In genomic region chr6:3117912-3118352, GRCh38 we compare ENCODE assay signal across 8 cellular contexts. TPM values are rescaled to one million over a fixed set of nuclear protein-coding genes. Genes with fewer than 3 reads are reported as not detected.
DNase-seq lines count a peak whose midpoint lies in the region; ATAC-seq and TF ChIP-seq lines count a peak whose summit lies in the region.

No MANE protein-coding gene starts in this region.

- no peaks in the 10 kb centered on the region for H3K27me3 ChIP-seq in gastrocnemius medialis

- H3K4me3 ChIP-seq in fibroblast of pulmonary artery (replicated peaks; ENCODE audit: low read depth, low read length) (peak overlapping the region; percentile 84), gastrocnemius medialis (peak overlapping the region; percentile 78 to 90 (median 82))

- peaks cover 13 to 14% of the 10 kb centered on the region in 2 donors for H3K4me1 ChIP-seq in gastrocnemius medialis

- H3K9me3 ChIP-seq in gastrocnemius medialis, result no peaks in the 10 kb centered on the region

- peaks cover 0 to 14% of the 10 kb centered on the region in 2 donors for H3K36me3 ChIP-seq in gastrocnemius medialis

- CTCF ChIA-PET in RWPE1 (lab: Yijun Ruan, JAX), result no interaction called here

- no peak for TF ChIP-seq POLR2A in gastrocnemius medialis (IDR thresholded peaks at IDR 0.05)

- peak; percentile 9 for ATAC-seq in GM19395 (IDR thresholded peaks at IDR 0.05; ENCODE audit: unreplicated experiment)
- peak in 1 of 2 donors; percentile 2 for ATAC-seq in gastrocnemius medialis
- no peak for ATAC-seq in GM21717 (IDR thresholded peaks at IDR 0.05; ENCODE audit: unreplicated experiment)
- no peak for ATAC-seq in HG02623 (IDR thresholded peaks at IDR 0.05; ENCODE audit: unreplicated experiment)

- in situ Hi-C loops in gastrocnemius medialis (cut with MboI; ENCODE audit: low sequenced_read_pairs in 4 of 4), result loop anchor here in 1 of 4 donors (25.0 kb wide), 2 partner anchors 619 to 894 kb away; a partner anchor contains a TSS

- no peak for DNase-seq in RWPE1 (ENCODE audit: low spot score)
- DNase-seq in fibroblast of pulmonary artery (ENCODE audit: low read depth), result no peak
- DNase-seq in gastrocnemius medialis, result no peak
- DNase-seq in RPMI8226, result no peak
- DNase-seq in NCI-H524 (lab: John Stamatoyannopoulos, UW), result no peak

- intact Hi-C loops in gastrocnemius medialis (cut with DNase I; ENCODE audit: low total_unique reads), result loop anchor here (2.0 to 5.0 kb wide), 4 partner anchors 39 to 141 kb away; partner anchors contain the start of genes NQO2, PSMG4, RIPK1 and TUBB2A

- peak overlapping the region; percentile 88 for H3K27ac ChIP-seq in RWPE1
- peak overlapping the region; percentile 90 to 97 (median 96) for H3K27ac ChIP-seq in gastrocnemius medialis

- POLR2A ChIA-PET in RWPE1 (lab: Yijun Ruan, JAX; ENCODE audit: low non-redundant PET), result interaction anchor here (1.0 kb wide), 1 partner anchor 91 kb away, joined by 3 read pairs; no protein-coding TSS in a partner anchor

- TF ChIP-seq CTCF in RWPE1 (conservative IDR thresholded peaks at IDR 0.05; ENCODE audit: low read depth) (no peak), fibroblast of pulmonary artery (IDR thresholded peaks at IDR 0.05; ENCODE audit: low read length, missing control alignments) (no peak), gastrocnemius medialis (IDR thresholded peaks at IDR 0.05 in 4 of 5, conservative IDR thresholded peaks at IDR 0.05 in 1 of 5) (no peak)

RNA-seq across cellular contexts. Expression of gene BPHL, which starts 0.6 kb away (rescaled TPM):
- total RNA-seq in gastrocnemius medialis, result 1 to 10 TPM; 4.7 to 8.7 (median 5.8) TPM

RNA-seq across cellular contexts. Expression of gene TUBB2A, which starts 39.4 kb away (rescaled TPM):
- 10 to 100 TPM; 18.9 to 53.1 (median 27.0) TPM for total RNA-seq in gastrocnemius medialis

RNA-seq across cellular contexts. Expression of gene RIPK1, which starts 49.6 kb away (rescaled TPM):
- total RNA-seq in gastrocnemius medialis, result 10 to 100 TPM in 2 of 4 donors, 1 to 10 TPM in 2; 8.6 to 12.0 (median 10.3) TPM
